28 cellular contexts compared by ENCODE assay signal in genomic region chr2:148994341-148994740, GRCh38. TPM values are rescaled to one million over a fixed set of nuclear protein-coding genes. Genes with fewer than 3 reads are reported as not detected.
A peak's percentile ranks its signal among the peaks of the same experiment; 100 is the strongest.
DNase-seq lines count a peak whose midpoint lies in the region; ATAC-seq and TF ChIP-seq lines count a peak whose summit lies in the region.
"Had no signal": no experiment of that assay in that cellular context is flagged by ENCODE, and none has a peak within 500 bp of the region (broad histone marks: within the 10 kb centered on the region; RNA-seq: fewer than 3 reads in every experiment).

No MANE protein-coding gene starts in this region.

- H3K4me1 Mint-ChIP-seq in immature natural killer cell: no peaks in the 10 kb centered on the region

- H3K9me3 Mint-ChIP-seq in immature natural killer cell: no peaks in the 10 kb centered on the region
- H3K9me3 Mint-ChIP-seq: activated T-helper 17 cell treated with anti-CD3 and anti-CD28 coated beads, Interleukin-2, amount 50 U/mL, for 72 hours; CD14-positive monocyte; neural crest cell; stimulated activated naive B cell treated with anti-CD40 and anti-IgM and Interleukin-4, amounts not matched to agents 10 μg/mL and 1 μg/mL and 100 μg/mL, for 72 hours; T-helper 1 cell treated with Interleukin-12 subunit alpha and Interleukin-12 subunit beta and Interleukin-4 antibody, amounts not matched to agents 30 μg/mL and 1 μg/mL, for 36 hours had no signal

- H3K27ac Mint-ChIP-seq in immature natural killer cell: no peak overlapping the region
- H3K27ac Mint-ChIP-seq: activated naive CD8-positive, alpha-beta T cell; activated T-helper 17 cell treated with anti-CD3 and anti-CD28 coated beads, Interleukin-2, amount 50 U/mL, for 72 hours; CD14-positive monocyte; progenitor cell of endocrine pancreas; stimulated activated naive B cell treated with anti-CD40 and anti-IgM and Interleukin-4, amounts not matched to agents 10 μg/mL and 1 μg/mL and 100 μg/mL, for 72 hours; T-helper 1 cell treated with Interleukin-12 subunit alpha and Interleukin-12 subunit beta and Interleukin-4 antibody, amounts not matched to agents 30 μg/mL and 1 μg/mL, for 36 hours had no signal

- H3K4me3 Mint-ChIP-seq in immature natural killer cell: no peak overlapping the region
- H3K4me3 Mint-ChIP-seq: activated naive CD8-positive, alpha-beta T cell; activated T-helper 17 cell treated with anti-CD3 and anti-CD28 coated beads, Interleukin-2, amount 50 U/mL, for 72 hours; CD14-positive monocyte; neural crest cell; stimulated activated naive B cell treated with anti-CD40 and anti-IgM and Interleukin-4, amounts not matched to agents 10 μg/mL and 1 μg/mL and 100 μg/mL, for 72 hours; T-helper 1 cell treated with Interleukin-12 subunit alpha and Interleukin-12 subunit beta and Interleukin-4 antibody, amounts not matched to agents 30 μg/mL and 1 μg/mL, for 36 hours had no signal

- H3K4me3 ChIP-seq in LNCaP clone FGC (ENCODE audit: low read depth, low read length): no peak overlapping the region
- H3K4me3 ChIP-seq: GM23248, heart left ventricle, thoracic aorta had no signal

- peaks cover 0 to 2% (median 0%) of the 10 kb centered on the region in 3 donors for H3K27me3 Mint-ChIP-seq in immature natural killer cell (ENCODE audit: low read depth in 3 of 3)
- H3K27me3 Mint-ChIP-seq: activated naive CD8-positive, alpha-beta T cell; activated T-helper 17 cell treated with anti-CD3 and anti-CD28 coated beads, Interleukin-2, amount 50 U/mL, for 72 hours; progenitor cell of endocrine pancreas had no signal

- no peak for ATAC-seq in omental fat pad (ENCODE audit: low FRiP score)
- ATAC-seq: activated T-helper 17 cell treated with anti-CD3 and anti-CD28 coated beads, Interleukin-2, amount 50 U/mL, for 72 hours; heart left ventricle; left ventricle myocardium superior; stimulated activated naive B cell treated with anti-CD40 and anti-IgM and Interleukin-4, amounts not matched to agents 10 μg/mL and 1 μg/mL and 100 μg/mL, for 72 hours had no signal

- TF ChIP-seq CTCF in LNCaP clone FGC (IDR thresholded peaks at IDR 0.05; ENCODE audit: control insufficient read depth, extremely low read depth, insufficient read depth): no peak
- TF ChIP-seq CTCF in omental fat pad (IDR thresholded peaks at IDR 0.05): no peak

- no peaks in the 10 kb centered on the region for H3K36me3 Mint-ChIP-seq in immature natural killer cell
- H3K36me3 Mint-ChIP-seq: CD14-positive monocyte had no signal

- DNase-seq in LNCaP clone FGC (ENCODE audit: low read depth) (peak; percentile 75), NCI-H345 (lab: John Stamatoyannopoulos, UW) (peak; percentile 76), SHP77 (lab: John Stamatoyannopoulos, UW) (peak; percentile 22 to 27), mucosa of gallbladder (ENCODE audit: low spot score) (peak; percentile 25), immature natural killer cell (no peak), omental fat pad (ENCODE audit: low spot score) (no peak), NOMO-1 treated with dmso at 0.1 percent for 144 hours (lab: John Stamatoyannopoulos, UW; ENCODE audit: unreplicated experiment) (no peak), A172 (ENCODE audit: low spot score) (no peak)
- DNase-seq: activated CD4-positive, alpha-beta T cell treated with anti-CD3 and anti-CD28 coated beads, Interleukin-2, amount 50 U/mL, for 1 hour; GF-D8; GM23248; heart left ventricle; left ventricle myocardium superior; NCI-H1048; NCI-H446; SIG-M5; stimulated activated CD4-positive, alpha-beta T cell treated with anti-CD3 and anti-CD28 coated beads, Interleukin-2, amount 100 ng/mL, for 24 hours; stimulated activated naive B cell treated with anti-CD40 and anti-IgM and Interleukin-4, amounts not matched to agents 10 μg/mL and 1 μg/mL and 100 μg/mL, for 72 hours; WERI-Rb-1 had no signal

RNA-seq across cellular contexts. Expression of gene LYPD6B, which starts 44.2 kb away (rescaled TPM):
- total RNA-seq in mucosa of gallbladder: 98.5 TPM
- not detected for polyA plus RNA-seq in immature natural killer cell
- total RNA-seq in omental fat pad: under 1 TPM in 2 of 4 donors, not detected in 2; 0.50 to 0.65 TPM
- total RNA-seq in A172 (2014; rRNA removed; shearing (Covaris generic)): 0.38 TPM in 1 of 2 replicates, not detected in the other
- total RNA-seq: activated T-helper 17 cell treated with anti-CD3 and anti-CD28 coated beads, Interleukin-2, amount 50 U/mL, for 72 hours; fibroblast of lung; heart left ventricle; left ventricle myocardium superior; mononuclear cell; neural crest cell; thoracic aorta had no signal
- polyA plus RNA-seq: CD14-positive monocyte, heart left ventricle had no signal

Comparison
In these comparisons a context has a peak if more than half of its experiments do, and no peak if none do; other contexts are left out.
1. DNase-seq: peak in LNCaP clone FGC (single experiment), NCI-H345 (single experiment), SHP77 (2 of 2) and mucosa of gallbladder (single experiment); none in immature natural killer cell (0 of 3), omental fat pad (single experiment), NOMO-1 treated with dmso at 0.1 percent for 144 hours (single experiment) and A172 (single experiment).
2. RNA of gene LYPD6B, which starts 44.2 kb away (total RNA-seq): 98.5 TPM in mucosa of gallbladder (single experiment); 0.50 to 0.65 TPM in omental fat pad and 0.38 TPM in A172; every median in the first group is over 10 times any median in the second.